Comparison of ENCODE assay signal across 16 cellular contexts in the genomic region with DNA sequence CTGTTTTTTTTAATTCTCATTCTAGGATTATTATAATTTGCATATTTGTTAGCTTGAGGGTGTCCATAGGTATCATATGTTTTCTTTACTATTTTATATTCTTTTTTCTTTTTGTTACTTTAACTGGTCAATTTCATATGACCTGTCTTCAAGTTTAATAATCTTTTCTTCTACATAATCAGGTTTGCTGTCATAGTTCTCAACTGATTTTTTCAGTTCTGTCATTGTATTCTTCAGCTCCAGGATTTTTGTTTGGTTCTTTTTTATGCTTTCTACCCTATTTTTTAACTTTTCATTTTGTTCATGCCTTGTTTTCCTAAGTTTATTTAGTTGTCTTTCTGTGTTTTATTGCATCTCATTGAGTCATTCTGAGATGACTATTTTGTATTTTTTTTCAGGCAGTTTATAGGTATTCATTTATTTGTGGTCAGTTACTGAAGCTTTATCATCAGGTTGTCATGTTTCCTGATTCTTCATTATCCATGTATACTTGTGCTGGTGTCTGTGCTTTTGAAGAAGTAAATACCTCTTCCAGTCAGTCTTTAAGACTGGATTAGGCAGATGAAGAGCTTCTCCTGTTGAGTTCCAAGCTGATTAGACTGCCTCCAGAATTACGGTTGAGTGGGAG.
DNase-seq lines count a peak whose midpoint lies in the region; ATAC-seq, FAIRE-seq and TF ChIP-seq lines count a peak whose summit lies in the region.
"Had no signal": no experiment of that assay in that cellular context is flagged by ENCODE, and none has a peak within 500 bp of the region (broad histone marks: within the 10 kb centered on the region; RNA-seq: fewer than 3 reads in every experiment).

No MANE protein-coding gene starts in this region.

- 0% methylated on average over 1 of the region's 1 CpG for WGBS in HepG2 (ENCODE audit: low lambda C conversion rate)
- WGBS in right lobe of liver (ENCODE audit: insufficient coverage, low coverage, low lambda C conversion rate, missing lambda C conversion rate): 71% methylated on average over 1 of the region's 1 CpG

- intact Hi-C loops in HepG2 (cut with micrococcal nuclease; ENCODE audit: unreplicated experiment) (no loop called here), right lobe of liver (cut with DNase I) (no loop called here)
- intact Hi-C loops in CD4-positive, alpha-beta T cell (cut with DNase I, micrococcal nuclease): no loop called here

- H3K27ac Mint-ChIP-seq in CD4-positive, alpha-beta T cell: no peak overlapping the region
- H3K27ac Mint-ChIP-seq: B cell; CD8-positive, alpha-beta memory T cell; IgD-negative memory B cell had no signal

- no peak overlapping the region for H2AFZ ChIP-seq in HepG2 (ENCODE audit: low read length)

- no peak for FAIRE-seq in HepG2 (lab: Jason Lieb, UNC)
- no peak for FAIRE-seq in bronchial epithelial cell (lab: Jason Lieb, UNC)

- TF ChIP-seq POLR2A in HepG2 (IDR thresholded peaks at IDR 0.05; ENCODE audit: insufficient read depth in 1 of 2, low read depth in 2 of 2, low read length in 2 of 2) (no peak), right lobe of liver (IDR thresholded peaks at IDR 0.05) (no peak)

- H3K4me1 ChIP-seq in HepG2 (ENCODE audit: insufficient read depth, low read length) (no peaks in the 10 kb centered on the region), right lobe of liver (no peaks in the 10 kb centered on the region)
- H3K4me1 ChIP-seq: Caco-2 had no signal

- H4K20me1 ChIP-seq in HepG2 (ENCODE audit: insufficient read depth, low read length): no peaks in the 10 kb centered on the region

- H3K79me2 ChIP-seq in HepG2 (ENCODE audit: insufficient read depth, low read length): no peaks in the 10 kb centered on the region

- H3K9me3 ChIP-seq in HepG2 (ENCODE audit: low read length): peaks cover 19% of the 10 kb centered on the region
- no peaks in the 10 kb centered on the region for H3K9me3 ChIP-seq in right lobe of liver
- H3K9me3 ChIP-seq in CD4-positive, alpha-beta T cell (ENCODE audit: control insufficient read depth, low read length): peaks cover 14% of the 10 kb centered on the region
- H3K9me3 ChIP-seq: Caco-2 had no signal

- H3K36me3 ChIP-seq in HepG2 (replicated peaks in 1 of 2; ENCODE audit: control insufficient read depth in 1 of 2, insufficient read depth in 2 of 2, low read length in 2 of 2) (no peaks in the 10 kb centered on the region), right lobe of liver (no peaks in the 10 kb centered on the region), bronchial epithelial cell (ENCODE audit: control insufficient read depth, insufficient read depth, low read length) (no peaks in the 10 kb centered on the region)

- H3K27me3 Mint-ChIP-seq in CD4-positive, alpha-beta T cell: no peaks in the 10 kb centered on the region
- H3K27me3 Mint-ChIP-seq: B cell, IgD-negative memory B cell had no signal

- ATAC-seq in HepG2: no peak
- no peak for ATAC-seq in right lobe of liver
- ATAC-seq in CD4-positive, alpha-beta T cell (ENCODE audit: poor library complexity): no peak
- ATAC-seq in HG03097 (IDR thresholded peaks at IDR 0.05; ENCODE audit: low FRiP score, unreplicated experiment): no peak

- TF ChIP-seq RAD21 in HepG2 (CRISPR knock-in tag; IDR thresholded peaks at IDR 0.05): no peak

- no peak for DNase-seq in HepG2 (ENCODE audit: low spot score)
- no peak for DNase-seq in right lobe of liver
- DNase-seq in M059J (ENCODE audit: low read depth): peak; percentile 47
- DNase-seq in bronchial epithelial cell (ENCODE audit: low read depth): peak; percentile 28
- DNase-seq in kidney tubule cell (ENCODE audit: low spot score): peak; percentile 39
- no peak for DNase-seq in SKM-1 (lab: John Stamatoyannopoulos, UW; ENCODE audit: unreplicated experiment)
- DNase-seq in CD4-positive, alpha-beta T cell: no peak
- DNase-seq: ACHN; Caco-2; CD8-positive, alpha-beta memory T cell; DND-41; HCEC 1CT had no signal

- in situ Hi-C loops in HepG2 (cut with HindIII; ENCODE audit: extremely low pct_ligation_motif_present, low pct_unique_long_range_greater_than_20kb): no loop called here

- H3K36me3 Mint-ChIP-seq in CD4-positive, alpha-beta T cell (ENCODE audit: low read depth): no peaks in the 10 kb centered on the region
- H3K36me3 Mint-ChIP-seq: CD8-positive, alpha-beta memory T cell had no signal

- no peak for TF ChIP-seq EP300 in HepG2 (IDR thresholded peaks at IDR 0.05; ENCODE audit: low read depth in 2 of 2, low read length in 2 of 2)
- TF ChIP-seq EP300 in HepG2 (CRISPR knock-in tag; IDR thresholded peaks at IDR 0.05; ENCODE audit: borderline replicate concordance): no peak

- H3K9ac ChIP-seq in HepG2 (ENCODE audit: insufficient read depth, low read depth, low read length): no peak overlapping the region

- H3K9me3 Mint-ChIP-seq in CD4-positive, alpha-beta T cell: peaks cover 6% of the 10 kb centered on the region

- no peak overlapping the region for H3K27ac ChIP-seq in HepG2 (ENCODE audit: extremely low read length, insufficient read depth, low read length)
- H3K27ac ChIP-seq in right lobe of liver: no peak overlapping the region
- H3K27ac ChIP-seq in CD4-positive, alpha-beta T cell (ENCODE audit: low read depth, low read length): no peak overlapping the region
- H3K27ac ChIP-seq: C4-2B had no signal

- H3K4me2 ChIP-seq in HepG2 (ENCODE audit: low read depth, low read length): no peak overlapping the region

- H3K4me3 Mint-ChIP-seq in CD4-positive, alpha-beta T cell: no peak overlapping the region
- H3K4me3 Mint-ChIP-seq: B cell; CD8-positive, alpha-beta memory T cell; IgD-negative memory B cell had no signal

- H3K27me3 ChIP-seq in HepG2 (ENCODE audit: control insufficient read depth in 1 of 2, insufficient read depth in 2 of 2, low read length in 2 of 2): no peaks in the 10 kb centered on the region
- no peaks in the 10 kb centered on the region for H3K27me3 ChIP-seq in right lobe of liver
- no peaks in the 10 kb centered on the region for H3K27me3 ChIP-seq in bronchial epithelial cell (ENCODE audit: control insufficient read depth, insufficient read depth, low read length)
- no peaks in the 10 kb centered on the region for H3K27me3 ChIP-seq in CD4-positive, alpha-beta T cell (ENCODE audit: control insufficient read depth, insufficient read depth, low read length)

- POLR2A ChIA-PET in HepG2 (lab: Yijun Ruan, JAX): no interaction called here
- POLR2A ChIA-PET in CD4-positive, alpha-beta T cell (lab: Charles Lee): no interaction called here

- CTCF ChIA-PET in HepG2 (lab: Yijun Ruan, JAX; ENCODE audit: low intra/inter-chr PET ratio, low total read pairs): no interaction called here
- CTCF ChIA-PET in CD4-positive, alpha-beta T cell (lab: Charles Lee): no interaction called here

- H3K4me3 ChIP-seq in HepG2 (replicated peaks in 1 of 3; ENCODE audit: insufficient read depth in 1 of 3, low read depth in 2 of 3, low read length in 3 of 3) (no peak overlapping the region), right lobe of liver (no peak overlapping the region), bronchial epithelial cell (ENCODE audit: low read depth, low read length) (no peak overlapping the region)

- TF ChIP-seq CTCF in HepG2 (CRISPR knock-in tag; IDR thresholded peaks at IDR 0.05) (no peak), right lobe of liver (IDR thresholded peaks at IDR 0.05) (no peak), bronchial epithelial cell (IDR thresholded peaks at IDR 0.05; ENCODE audit: insufficient read depth, low read length, severe bottlenecking) (no peak)
- no peak for TF ChIP-seq CTCF in CD4-positive, alpha-beta T cell (IDR thresholded peaks at IDR 0.05)

- no TSS peak for BruUV-seq in HepG2 (replicated peaks; lab: Mats Ljungman, UMichigan)

- no peaks in the 10 kb centered on the region for H3K4me1 Mint-ChIP-seq in CD4-positive, alpha-beta T cell (ENCODE audit: low read depth)
- H3K4me1 Mint-ChIP-seq: B cell; CD8-positive, alpha-beta memory T cell; IgD-negative memory B cell had no signal

TF ChIP-seq in HepG2, 621 proteins besides CTCF, POLR2A, EP300 and RAD21:
- TF ChIP-seq ZNF160 (CRISPR knock-in tag; IDR thresholded peaks at IDR 0.05): 0 out of 2 replicates have a peak, but pooled peaks have one; percentile 48
- TF ChIP-seq HOXA9 (CRISPR knock-in tag; IDR thresholded peaks at IDR 0.05; ENCODE audit: borderline replicate concordance): no peak

Comparison
In these comparisons a context has a peak if more than half of its experiments do, and no peak if none do; other contexts are left out.
1. DNase-seq: peak in M059J (single experiment), bronchial epithelial cell (single experiment) and kidney tubule cell (single experiment); none in HepG2 (single experiment), right lobe of liver (0 of 3), SKM-1 (single experiment) and CD4-positive, alpha-beta T cell (0 of 10).